Comparison of ENCODE assay signal across 24 cellular contexts in the genomic region with DNA sequence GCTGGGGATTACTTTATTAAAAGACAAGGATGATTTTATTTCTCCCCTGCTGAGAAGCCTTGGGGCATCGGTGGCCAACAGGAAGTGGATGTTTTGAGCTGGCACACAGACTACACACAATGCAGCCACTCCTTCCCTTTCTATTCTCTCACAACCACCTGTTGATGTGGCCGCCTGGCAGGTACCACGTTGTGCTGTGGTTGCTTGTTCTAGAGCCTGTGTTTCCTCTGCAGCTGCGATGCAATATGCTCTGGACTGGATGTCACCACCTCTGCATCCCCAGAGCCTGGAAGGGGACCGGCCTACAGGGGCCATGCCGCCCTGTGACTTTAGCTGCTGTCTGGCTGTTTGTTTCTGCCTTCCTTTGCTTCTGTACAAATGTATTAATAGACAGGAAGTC.
DNase-seq lines count a peak whose midpoint lies in the region; ATAC-seq and TF ChIP-seq lines count a peak whose summit lies in the region.
"Had no signal": no experiment of that assay in that cellular context is flagged by ENCODE, and none has a peak within 500 bp of the region (broad histone marks: within the 10 kb centered on the region; RNA-seq: fewer than 3 reads in every experiment).

No MANE protein-coding gene starts in this region.

- no peak for TF ChIP-seq POLR2A in suprapubic skin (IDR thresholded peaks at IDR 0.05)

- no peak for TF ChIP-seq EP300 in suprapubic skin (IDR thresholded peaks at IDR 0.05)

- no peak for DNase-seq in right atrium auricular region (ENCODE audit: low spot score)
- DNase-seq in Right ventricle myocardium inferior (ENCODE audit: missing footprints) = no peak
- peak; percentile 12 for DNase-seq in dermis blood vessel endothelial cell
- DNase-seq in mucosa of descending colon = no peak
- DNase-seq in suprapubic skin (ENCODE audit: low spot score in 2 of 2) = no peak
- DNase-seq: activated CD4-positive, alpha-beta T cell treated with anti-CD3 and anti-CD28 coated beads, Interleukin-2, amount 10 ng/mL, durations not matched to agents 7 days and 5 days; activated CD8-positive, alpha-beta memory T cell treated with anti-CD3 and anti-CD28 coated beads, Interleukin-2, amount 10 ng/mL, durations not matched to agents 7 days and 5 days; activated naive CD4-positive, alpha-beta T cell treated with anti-CD3 and anti-CD28 coated beads, Interleukin-2, amount 50 U/mL, for 16 hours; anterior cingulate cortex; Caco-2; DMS79; NCI-H1417; PC-3; posterior cingulate gyrus; SHP77; stomach; T-helper 9 cell; WERI-Rb-1 had no signal

- H3K9me3 ChIP-seq in right atrium auricular region (no peaks in the 10 kb centered on the region), mucosa of descending colon (peaks cover under 1% of the 10 kb centered on the region), suprapubic skin (no peaks in the 10 kb centered on the region)
- H3K9me3 ChIP-seq: stomach had no signal

- peak overlapping the region; percentile 47 to 87 for H3K27ac ChIP-seq in right atrium auricular region
- no peak overlapping the region for H3K27ac ChIP-seq in suprapubic skin
- H3K27ac ChIP-seq: BLaER1, cardiac muscle cell, WERI-Rb-1 had no signal

- WGBS in suprapubic skin = 34% methylated on average over 4 of the region's 6 CpGs

- intact Hi-C loops in Right ventricle myocardium inferior (cut with DNase I) (loop anchor here (10.0 kb wide), 1 partner anchor 193 kb away; a partner anchor contains a TSS), mucosa of descending colon (cut with DNase I, micrococcal nuclease) (no loop called here)

- no peak for ATAC-seq in Right ventricle myocardium inferior
- peak; percentile 47 for ATAC-seq in mucosa of descending colon
- no peak for ATAC-seq in GM19452 (IDR thresholded peaks at IDR 0.05; ENCODE audit: unreplicated experiment)
- ATAC-seq in HG03571 (IDR thresholded peaks at IDR 0.05; ENCODE audit: unreplicated experiment) = no peak
- no peak for ATAC-seq in GM21825 (IDR thresholded peaks at IDR 0.05; ENCODE audit: unreplicated experiment)
- ATAC-seq: activated CD8-positive, alpha-beta memory T cell treated with anti-CD3 and anti-CD28 coated beads, Interleukin-2, amount 10 ng/mL, durations not matched to agents 7 days and 5 days; PC-3; sciatic nerve had no signal

- H3K27me3 ChIP-seq in right atrium auricular region = no peaks in the 10 kb centered on the region
- no peaks in the 10 kb centered on the region for H3K27me3 ChIP-seq in suprapubic skin
- H3K27me3 ChIP-seq: BLaER1, cardiac muscle cell, stomach had no signal

- H3K36me3 ChIP-seq in right atrium auricular region = no peaks in the 10 kb centered on the region
- H3K36me3 ChIP-seq in mucosa of descending colon (ENCODE audit: low read depth) = no peaks in the 10 kb centered on the region
- H3K36me3 ChIP-seq in suprapubic skin = no peaks in the 10 kb centered on the region
- H3K36me3 ChIP-seq: BLaER1, cardiac muscle cell, stomach, WERI-Rb-1 had no signal

- H3K4me3 ChIP-seq in right atrium auricular region (no peak overlapping the region), mucosa of descending colon (no peak overlapping the region), suprapubic skin (no peak overlapping the region)
- H3K4me3 ChIP-seq: BLaER1, cardiac muscle cell, stomach had no signal

- TF ChIP-seq CTCF in right atrium auricular region (IDR thresholded peaks at IDR 0.05) = no peak
- TF ChIP-seq CTCF in mucosa of descending colon (IDR thresholded peaks at IDR 0.05) = no peak
- no peak for TF ChIP-seq CTCF in suprapubic skin (IDR thresholded peaks at IDR 0.05)

- H3K4me1 ChIP-seq in right atrium auricular region = peaks cover 0 to 43% of the 10 kb centered on the region in 2 donors
- peaks cover 4% of the 10 kb centered on the region for H3K4me1 ChIP-seq in mucosa of descending colon (ENCODE audit: low read depth)
- H3K4me1 ChIP-seq in suprapubic skin = peaks cover 28% of the 10 kb centered on the region
